Comparison of ENCODE assay signal across 10 cellular contexts in genomic region chr12:27220057-27220987, GRCh38. TPM values are rescaled to one million over a fixed set of nuclear protein-coding genes. Genes with fewer than 3 reads are reported as not detected.
DNase-seq lines count a peak whose midpoint lies in the region; ATAC-seq and TF ChIP-seq lines count a peak whose summit lies in the region.
"Had no signal": no experiment of that assay in that cellular context is flagged by ENCODE, and none has a peak within 500 bp of the region (broad histone marks: within the 10 kb centered on the region; RNA-seq: fewer than 3 reads in every experiment).

No MANE protein-coding gene starts in this region.

- no peak overlapping the region for H2AK5ac ChIP-seq in mesenchymal stem cell (ENCODE audit: low read length, severe bottlenecking)

- no peak for TF ChIP-seq CTCF in psoas muscle (IDR thresholded peaks at IDR 0.05)

- H4K91ac ChIP-seq in mesenchymal stem cell (ENCODE audit: low read length), result no peak overlapping the region

- H3K9ac ChIP-seq in mesenchymal stem cell (ENCODE audit: low read length), result no peak overlapping the region

- no peak overlapping the region for H3K4ac ChIP-seq in mesenchymal stem cell (ENCODE audit: low read depth in 1 of 2, low read length in 2 of 2)

- ATAC-seq in GM18858 (IDR thresholded peaks at IDR 0.05; ENCODE audit: unreplicated experiment), result peak; percentile 78
- peak; percentile 64 for ATAC-seq in GM21723 (IDR thresholded peaks at IDR 0.05; ENCODE audit: unreplicated experiment)
- no peak for ATAC-seq in psoas muscle

- H2BK15ac ChIP-seq in mesenchymal stem cell (ENCODE audit: low read depth, poor library complexity, severe bottlenecking), result no peak overlapping the region

- H3K4me1 ChIP-seq in psoas muscle (no peaks in the 10 kb centered on the region), mesenchymal stem cell (ENCODE audit: control insufficient read depth, insufficient read depth, low read depth, low read length) (no peaks in the 10 kb centered on the region)

- H3K14ac ChIP-seq in mesenchymal stem cell (ENCODE audit: low read length in 2 of 2), result no peak overlapping the region

- H3K18ac ChIP-seq in mesenchymal stem cell (ENCODE audit: low read depth in 1 of 2, low read length in 2 of 2), result no peak overlapping the region

- H3K27me3 ChIP-seq in psoas muscle (ENCODE audit: insufficient read depth in 3 of 3, low read length in 2 of 3) (no peaks in the 10 kb centered on the region), mesenchymal stem cell (ENCODE audit: control insufficient read depth in 1 of 2, insufficient read depth in 1 of 2, low read length in 2 of 2) (no peaks in the 10 kb centered on the region)
- H3K27me3 ChIP-seq: upper lobe of left lung had no signal

- no peak overlapping the region for H2BK5ac ChIP-seq in mesenchymal stem cell (ENCODE audit: low read depth, low read length, poor library complexity, severe bottlenecking)

- intact Hi-C loops in psoas muscle (cut with DNase I), result no loop called here

- H3K4me2 ChIP-seq in mesenchymal stem cell (ENCODE audit: low read length, poor library complexity, severe bottlenecking), result no peak overlapping the region

- no peak overlapping the region for H2BK120ac ChIP-seq in mesenchymal stem cell (ENCODE audit: low read depth, low read length)

- DNase-seq in HT1080 (ENCODE audit: low read depth) (peak; percentile 21), fibroblast of peridontal ligament (ENCODE audit: extremely low read depth) (peak; percentile 45), psoas muscle (no peak), NCI-H226 (no peak), mesenchymal stem cell (no peak), A172 (ENCODE audit: low spot score) (no peak)
- DNase-seq: Right ventricle myocardium superior, upper lobe of left lung had no signal

- no peaks in the 10 kb centered on the region for H3K79me1 ChIP-seq in mesenchymal stem cell (replicated peaks; ENCODE audit: low read length, poor library complexity, severe bottlenecking)

- H2AFZ ChIP-seq in mesenchymal stem cell (ENCODE audit: low read depth, low read length), result no peak overlapping the region

- H3K4me3 ChIP-seq in psoas muscle (no peak overlapping the region), mesenchymal stem cell (ENCODE audit: insufficient read depth in 1 of 2, low read depth in 1 of 2, low read length in 2 of 2) (peak overlapping the region in 1 of 2 experiments; percentile 22)
- H3K4me3 ChIP-seq: upper lobe of left lung had no signal

- H3K23ac ChIP-seq in mesenchymal stem cell (ENCODE audit: low read length in 2 of 2), result no peak overlapping the region

- no peaks in the 10 kb centered on the region for H3K9me3 ChIP-seq in psoas muscle
- no peaks in the 10 kb centered on the region for H3K9me3 ChIP-seq in mesenchymal stem cell (ENCODE audit: control insufficient read depth, low read length)
- H3K9me3 ChIP-seq: upper lobe of left lung had no signal

- no peak overlapping the region for H2BK12ac ChIP-seq in mesenchymal stem cell (ENCODE audit: low read length in 2 of 2)

- H3K27ac ChIP-seq in psoas muscle (no peak overlapping the region), mesenchymal stem cell (ENCODE audit: low read length, poor library complexity, severe bottlenecking) (no peak overlapping the region)
- H3K27ac ChIP-seq: upper lobe of left lung had no signal

- H3K36me3 ChIP-seq in psoas muscle (ENCODE audit: insufficient read depth in 1 of 2, low read depth in 1 of 2) (no peaks in the 10 kb centered on the region), mesenchymal stem cell (ENCODE audit: control insufficient read depth in 1 of 2, insufficient read depth in 2 of 2, low read depth in 1 of 2, low read length in 2 of 2) (no peaks in the 10 kb centered on the region)
- H3K36me3 ChIP-seq: upper lobe of left lung had no signal

- 70 to 76% (median 72%) methylated on average over 4 of the region's 4 CpGs for WGBS in psoas muscle, 3 donors
- 86% methylated on average over 2 of the region's 4 CpGs for WGBS in mesenchymal stem cell

- no peak overlapping the region for H4K8ac ChIP-seq in mesenchymal stem cell (ENCODE audit: low read length)

RNA-seq across cellular contexts. Expression of gene STK38L, which starts 23.8 kb away (rescaled TPM):
- total RNA-seq in HT1080 (2014; rRNA removed; shearing (Covaris generic)), result 15.0 and 32.3 TPM in 2 replicates
- 14.6 and 15.0 TPM in 2 replicates for polyA plus RNA-seq in HT1080 (2015; cell fraction: cytosol; rRNA removed)
- polyA plus RNA-seq in HT1080 (2015; cell fraction: nucleus; rRNA removed), result 15.4 and 16.2 TPM in 2 replicates
- 10 to 100 TPM; 16.3 to 21.2 (median 18.6) TPM for total RNA-seq in psoas muscle
- 10 to 100 TPM in 1 of 3 donors, 1 to 10 TPM in 2; 3.7 to 13.3 (median 4.3) TPM for polyA plus RNA-seq in psoas muscle
- 18.5 TPM for polyA plus RNA-seq in mesenchymal stem cell (2013, experiment 1 of 2)
- 19.1 TPM for polyA plus RNA-seq in mesenchymal stem cell (2013, experiment 2 of 2)
- total RNA-seq in A172 (2014; rRNA removed; shearing (Covaris generic)), result 30.7 and 34.8 TPM in 2 replicates

Comparison
In these comparisons a context has a peak if more than half of its experiments do, and no peak if none do; other contexts are left out.
1. ATAC-seq: peak in GM18858 (single experiment) and GM21723 (single experiment); none in psoas muscle (0 of 4).
2. DNase-seq: peak in HT1080 (single experiment) and fibroblast of peridontal ligament (single experiment); none in psoas muscle (0 of 2), NCI-H226 (single experiment), mesenchymal stem cell (single experiment) and A172 (single experiment).